ENCODE assay signal across 8 cellular contexts in genomic region chr6:161393839-161394364, GRCh38.
A peak's percentile ranks its signal among the peaks of the same experiment; 100 is the strongest.
DNase-seq lines count a peak whose midpoint lies in the region; ATAC-seq and TF ChIP-seq lines count a peak whose summit lies in the region.

No MANE protein-coding gene starts in this region.

- H3K27ac Mint-ChIP-seq in activated CD8-positive, alpha-beta T cell treated with anti-CD3 and anti-CD28 coated beads for 36 hours = no peak overlapping the region

- POLR2A ChIA-PET in activated CD8-positive, alpha-beta T cell treated with anti-CD3 and anti-CD28 coated beads for 36 hours (lab: Charles Lee) = interaction anchor here (0.6 to 1.1 kb wide), 2 partner anchors 24 to 1309 kb away, joined by 3 read pairs; no protein-coding TSS in a partner anchor

- CTCF ChIA-PET in activated CD8-positive, alpha-beta T cell treated with anti-CD3 and anti-CD28 coated beads for 36 hours (lab: Charles Lee) = interaction anchor here (0.7 to 6.6 kb wide), 11 partner anchors 11 to 529 kb away, joined by 3 to 52 read pairs (median 4); no protein-coding TSS in a partner anchor

- H3K36me3 Mint-ChIP-seq in activated CD8-positive, alpha-beta T cell treated with anti-CD3 and anti-CD28 coated beads for 36 hours (ENCODE audit: low read depth) = no peaks in the 10 kb centered on the region

- H3K4me2 ChIP-seq in neural cell (ENCODE audit: low read length) = peak overlapping the region; percentile 50

- no peaks in the 10 kb centered on the region for H3K79me2 ChIP-seq in neural cell (replicated peaks; ENCODE audit: insufficient read depth, low read length)

- no peaks in the 10 kb centered on the region for H4K20me1 ChIP-seq in neural cell (ENCODE audit: insufficient read depth)

- H3K4me1 Mint-ChIP-seq in activated CD8-positive, alpha-beta T cell treated with anti-CD3 and anti-CD28 coated beads for 36 hours (ENCODE audit: low read depth) = peaks cover 2% of the 10 kb centered on the region

- TF ChIP-seq POLR2A in esophagus squamous epithelium (IDR thresholded peaks at IDR 0.05) = no peak
- no peak for TF ChIP-seq POLR2A in tibial nerve (IDR thresholded peaks at IDR 0.05)

- TF ChIP-seq EP300 in neural cell (conservative IDR thresholded peaks at IDR 0.05; ENCODE audit: poor library complexity, severe bottlenecking) (no peak), tibial nerve (IDR thresholded peaks at IDR 0.05) (no peak)

- no peaks in the 10 kb centered on the region for H3K36me3 ChIP-seq in esophagus squamous epithelium
- no peaks in the 10 kb centered on the region for H3K36me3 ChIP-seq in neural cell (ENCODE audit: insufficient read depth, low read length)
- H3K36me3 ChIP-seq in tibial nerve = peaks cover 0 to 4% (median 0%) of the 10 kb centered on the region in 3 donors

- H3K4me1 ChIP-seq in esophagus squamous epithelium (peaks cover 0 to 24% (median 0%) of the 10 kb centered on the region in 3 donors), tibial nerve (peaks cover 0 to 6% (median 0%) of the 10 kb centered on the region in 4 donors)

- no peaks in the 10 kb centered on the region for H3F3A ChIP-seq in neural cell (ENCODE audit: insufficient read depth, low read length, poor library complexity, severe bottlenecking)

- H3K4me3 ChIP-seq in esophagus squamous epithelium = peak overlapping the region in 1 of 4 donors; percentile 14
- peak overlapping the region; percentile 50 for H3K4me3 ChIP-seq in neural cell (ENCODE audit: low read length)
- H3K4me3 ChIP-seq in tibial nerve = peak overlapping the region in 1 of 4 donors; percentile 11

- no peak overlapping the region for H3K4me3 Mint-ChIP-seq in activated CD8-positive, alpha-beta T cell treated with anti-CD3 and anti-CD28 coated beads for 36 hours

- H3K9me2 ChIP-seq in neural cell (ENCODE audit: insufficient read depth, low read length) = no peaks in the 10 kb centered on the region

- WGBS in esophagus squamous epithelium, 2 donors = 4 to 7% methylated on average over 7 of the region's 7 CpGs
- 4 to 5% methylated on average over 7 of the region's 7 CpGs for WGBS in tibial nerve, 2 donors

- H3K9me3 Mint-ChIP-seq in activated CD8-positive, alpha-beta T cell treated with anti-CD3 and anti-CD28 coated beads for 36 hours = no peaks in the 10 kb centered on the region

- H3K9me3 ChIP-seq in esophagus squamous epithelium = no peaks in the 10 kb centered on the region
- H3K9me3 ChIP-seq in neural cell (ENCODE audit: low read length) = no peaks in the 10 kb centered on the region
- peaks cover 0 to 8% (median 0%) of the 10 kb centered on the region in 4 donors for H3K9me3 ChIP-seq in tibial nerve

- no peak overlapping the region for H2AFZ ChIP-seq in neural cell (ENCODE audit: low read depth, low read length)

- H3K27me3 ChIP-seq in esophagus squamous epithelium (no peaks in the 10 kb centered on the region), neural cell (ENCODE audit: insufficient read depth, low read depth, low read length) (no peaks in the 10 kb centered on the region), tibial nerve (no peaks in the 10 kb centered on the region)

- peak; percentile 3 for DNase-seq in DMS153 treated with DMSO at 0.1 percent for 48 hours (lab: John Stamatoyannopoulos, UW; ENCODE audit: unreplicated experiment)
- peak; percentile 83 for DNase-seq in NCI-H526 treated with DMSO at 0.1 percent for 48 hours (lab: John Stamatoyannopoulos, UW)
- DNase-seq in activated CD8-positive, alpha-beta T cell treated with anti-CD3 and anti-CD28 coated beads for 36 hours = peak; percentile 81
- DNase-seq in esophagus squamous epithelium (lab: John Stamatoyannopoulos, UW) = peak; percentile 16
- DNase-seq in tibial nerve (ENCODE audit: low spot score in 2 of 2) = peak in 1 of 2 donors; percentile 75

- TF ChIP-seq CTCF in activated CD8-positive, alpha-beta T cell treated with anti-CD3 and anti-CD28 coated beads for 36 hours (IDR thresholded peaks at IDR 0.05) = peak; percentile 73
- peak; percentile 41 to 84 (median 64) for TF ChIP-seq CTCF in esophagus squamous epithelium (IDR thresholded peaks at IDR 0.05)
- peak; percentile 96 for TF ChIP-seq CTCF in neural cell (IDR thresholded peaks at IDR 0.05; ENCODE audit: poor library complexity, severe bottlenecking)
- peak; percentile 35 to 79 (median 57) for TF ChIP-seq CTCF in tibial nerve (IDR thresholded peaks at IDR 0.05)

- intact Hi-C loops in activated CD8-positive, alpha-beta T cell treated with anti-CD3 and anti-CD28 coated beads for 36 hours (cut with micrococcal nuclease) = loop anchor here (10.0 kb wide), 1 partner anchor 301 kb away; no protein-coding TSS in a partner anchor
- intact Hi-C loops in esophagus squamous epithelium (cut with DNase I) = no loop called here

- ATAC-seq in GM21360 (IDR thresholded peaks at IDR 0.05; ENCODE audit: unreplicated experiment) (peak; percentile 100), HG03565 (IDR thresholded peaks at IDR 0.05; ENCODE audit: unreplicated experiment) (peak; percentile 100)
- peak; percentile 98 for ATAC-seq in activated CD8-positive, alpha-beta T cell treated with anti-CD3 and anti-CD28 coated beads for 36 hours

- H3K9ac ChIP-seq in neural cell (ENCODE audit: low read length) = peak overlapping the region; percentile 51

- H3K27me3 Mint-ChIP-seq in activated CD8-positive, alpha-beta T cell treated with anti-CD3 and anti-CD28 coated beads for 36 hours = no peaks in the 10 kb centered on the region

- H3K27ac ChIP-seq in esophagus squamous epithelium (no peak overlapping the region), neural cell (ENCODE audit: low read length) (peak overlapping the region; percentile 85), tibial nerve (no peak overlapping the region)

- TF ChIP-seq RAD21 in neural cell (conservative IDR thresholded peaks at IDR 0.05) = peak; percentile 96

TF ChIP-seq in neural cell, 6 proteins besides CTCF, POLR2A, EP300 and RAD21:
- TF ChIP-seq EZH2 (IDR thresholded peaks at IDR 0.05; ENCODE audit: borderline replicate concordance, insufficient read depth, low read length, poor library complexity, severe bottlenecking) (no peak), POLR2AphosphoS5 (IDR thresholded peaks at IDR 0.05) (peak; percentile 40), SMC3 (conservative IDR thresholded peaks at IDR 0.05; ENCODE audit: poor library complexity) (peak; percentile 89), MXI1 (conservative IDR thresholded peaks at IDR 0.05; ENCODE audit: poor library complexity, severe bottlenecking) (peak; percentile 8), REST (IDR thresholded peaks at IDR 0.05; ENCODE audit: borderline replicate concordance) (peak; percentile 18), TAF1 (IDR thresholded peaks at IDR 0.05; ENCODE audit: low read depth) (no peak)
